17 cellular contexts compared by ENCODE assay signal in genomic region chr2:98832172-98832571, GRCh38.
DNase-seq lines count a peak whose midpoint lies in the region; ATAC-seq and TF ChIP-seq lines count a peak whose summit lies in the region.
"Had no signal": no experiment of that assay in that cellular context is flagged by ENCODE, and none has a peak within 500 bp of the region (broad histone marks: within the 10 kb centered on the region; RNA-seq: fewer than 3 reads in every experiment).

No MANE protein-coding gene starts in this region.

- H3K4me2 ChIP-seq in parathyroid adenoma (ENCODE audit: low read length), result no peak overlapping the region
- H3K4me2 ChIP-seq: GM23338 had no signal

- no peaks in the 10 kb centered on the region for H3K27me3 ChIP-seq in CD8-positive, alpha-beta T cell (ENCODE audit: insufficient read depth, low read length)
- H3K27me3 ChIP-seq in parathyroid adenoma (ENCODE audit: control insufficient read depth, insufficient read depth, low read length), result no peaks in the 10 kb centered on the region
- no peaks in the 10 kb centered on the region for H3K27me3 ChIP-seq in transverse colon
- H3K27me3 ChIP-seq: BE2C had no signal

- ATAC-seq in CD8-positive, alpha-beta T cell, result no peak
- ATAC-seq: GM23338, PC-3 had no signal

- intact Hi-C loops in CD8-positive, alpha-beta T cell (cut with DNase I, micrococcal nuclease), result loop anchor here in 1 of 2 experiments (10.0 kb wide), 1 partner anchor 233 kb away; no protein-coding TSS in a partner anchor
- intact Hi-C loops in transverse colon (cut with DNase I; ENCODE audit: low total_unique reads), result no loop called here

- in situ Hi-C loops in transverse colon (cut with MboI; ENCODE audit: low pct_ligation_motif_present in 1 of 4, low pct_unique_long_range_greater_than_20kb in 1 of 4, low sequenced_read_pairs in 3 of 4), result loop anchor here (10.0 to 25.0 kb wide), 2 partner anchors 187 to 420 kb away; no protein-coding TSS in a partner anchor

- DNase-seq in CD8-positive, alpha-beta T cell, result no peak
- DNase-seq in immature natural killer cell (no peak), DMS79 treated with DMSO at 0.1 percent for 48 hours (lab: John Stamatoyannopoulos, UW) (no peak), transverse colon (no peak), SKM-1 treated with dmso at 0.1 percent for 144 hours (lab: John Stamatoyannopoulos, UW; ENCODE audit: unreplicated experiment) (no peak), CD1c-positive myeloid dendritic cell (ENCODE audit: extremely low spot score) (no peak)
- DNase-seq: BE2C, GF-D8, KBM-7, NCI-H1436 treated with DMSO at 0.1 percent for 48 hours, NCI-H2081 treated with DMSO at 0.1 percent for 48 hours, NCI-H510A, NCI-H774, PC-3 had no signal

- peak overlapping the region; percentile 66 for H3K27ac Mint-ChIP-seq in CD8-positive, alpha-beta T cell
- H3K27ac Mint-ChIP-seq in immature natural killer cell, result peak overlapping the region; percentile 24 to 71 (median 34)
- H3K27ac Mint-ChIP-seq: GM23338 had no signal

- H3K27me3 Mint-ChIP-seq in CD8-positive, alpha-beta T cell (ENCODE audit: low read depth), result no peaks in the 10 kb centered on the region
- H3K27me3 Mint-ChIP-seq in immature natural killer cell (ENCODE audit: low read depth in 3 of 3), result peaks cover 0 to 4% (median under 1%) of the 10 kb centered on the region in 3 donors

- H3K4me3 Mint-ChIP-seq in CD8-positive, alpha-beta T cell, result no peak overlapping the region
- peak overlapping the region in 1 of 5 donors; percentile 26 for H3K4me3 Mint-ChIP-seq in immature natural killer cell
- H3K4me3 Mint-ChIP-seq: GM23338 had no signal

- H3K9me3 ChIP-seq in CD8-positive, alpha-beta T cell (ENCODE audit: low read length), result no peaks in the 10 kb centered on the region
- H3K9me3 ChIP-seq in KOPT-K1 (ENCODE audit: insufficient read depth, low read length, poor library complexity, severe bottlenecking), result no peaks in the 10 kb centered on the region
- no peaks in the 10 kb centered on the region for H3K9me3 ChIP-seq in parathyroid adenoma (ENCODE audit: control insufficient read depth, low read length)
- H3K9me3 ChIP-seq in transverse colon, result no peaks in the 10 kb centered on the region
- H3K9me3 ChIP-seq: BE2C had no signal

- POLR2A ChIA-PET in CD8-positive, alpha-beta T cell (lab: Charles Lee), result interaction anchor here (0.8 to 1.2 kb wide), 5 partner anchors 9 to 199 kb away, joined by 3 read pairs; no protein-coding TSS in a partner anchor

- TF ChIP-seq POLR2A in transverse colon (IDR thresholded peaks at IDR 0.05), result no peak

- TF ChIP-seq CTCF in CD8-positive, alpha-beta T cell (IDR thresholded peaks at IDR 0.05), result no peak
- TF ChIP-seq CTCF in parathyroid adenoma (IDR thresholded peaks at IDR 0.05), result no peak
- TF ChIP-seq CTCF in transverse colon (IDR thresholded peaks at IDR 0.05), result no peak

- H3K36me3 ChIP-seq in CD8-positive, alpha-beta T cell (ENCODE audit: insufficient read depth, low read length), result no peaks in the 10 kb centered on the region
- H3K36me3 ChIP-seq in KOPT-K1 (ENCODE audit: insufficient read depth, low read length) (no peaks in the 10 kb centered on the region), parathyroid adenoma (ENCODE audit: control insufficient read depth, insufficient read depth, low read length) (no peaks in the 10 kb centered on the region), transverse colon (no peaks in the 10 kb centered on the region)
- H3K36me3 ChIP-seq: BE2C had no signal

- no peak overlapping the region for H3K4me3 ChIP-seq in CD8-positive, alpha-beta T cell (ENCODE audit: low read depth, low read length)
- H3K4me3 ChIP-seq in parathyroid adenoma (ENCODE audit: low read depth, low read length) (no peak overlapping the region), transverse colon (no peak overlapping the region)
- H3K4me3 ChIP-seq: GM23338 had no signal

- H3K27ac ChIP-seq in CD8-positive, alpha-beta T cell (ENCODE audit: low read depth, low read length), result no peak overlapping the region
- peak overlapping the region; percentile 89 for H3K27ac ChIP-seq in KOPT-K1 (ENCODE audit: low read depth, low read length, poor library complexity, severe bottlenecking)
- H3K27ac ChIP-seq in parathyroid adenoma, result peak overlapping the region; percentile 75
- no peak overlapping the region for H3K27ac ChIP-seq in transverse colon

- H3K4me1 Mint-ChIP-seq in CD8-positive, alpha-beta T cell (ENCODE audit: low read depth), result peaks cover 68% of the 10 kb centered on the region
- H3K4me1 Mint-ChIP-seq in immature natural killer cell, result peaks cover 62 to 69% of the 10 kb centered on the region in 2 donors
- H3K4me1 Mint-ChIP-seq: GM23338 had no signal

- H2AFZ ChIP-seq in parathyroid adenoma, result no peak overlapping the region
- H2AFZ ChIP-seq: GM23338 had no signal

- H3K9me3 Mint-ChIP-seq in CD8-positive, alpha-beta T cell, result no peaks in the 10 kb centered on the region
- peaks cover 0 to 2% (median 0%) of the 10 kb centered on the region in 6 donors for H3K9me3 Mint-ChIP-seq in immature natural killer cell
- H3K9me3 Mint-ChIP-seq: GM23338 had no signal

- H3K4me1 ChIP-seq in CD8-positive, alpha-beta T cell (ENCODE audit: insufficient read depth, low read length), result peaks cover 51% of the 10 kb centered on the region
- H3K4me1 ChIP-seq in parathyroid adenoma (peaks cover 20% of the 10 kb centered on the region), transverse colon (peaks cover 0 to 7% (median 0%) of the 10 kb centered on the region in 4 donors)
- H3K4me1 ChIP-seq: BE2C had no signal

- 91 to 100% methylated on average over 1 to 6 of the region's 7 CpGs for WGBS in transverse colon (ENCODE audit: low coverage in 1 of 2), 2 donors

- CTCF ChIA-PET in CD8-positive, alpha-beta T cell (lab: Charles Lee), result interaction anchor here (1.0 kb wide), 1 partner anchor 197 kb away, joined by 3 read pairs; no protein-coding TSS in a partner anchor

- H3K79me2 ChIP-seq in parathyroid adenoma, result peaks cover 3% of the 10 kb centered on the region

- no peaks in the 10 kb centered on the region for H3K36me3 Mint-ChIP-seq in CD8-positive, alpha-beta T cell
- H3K36me3 Mint-ChIP-seq in immature natural killer cell, result no peaks in the 10 kb centered on the region

- H3K9ac ChIP-seq in parathyroid adenoma, result no peak overlapping the region

- no peak for TF ChIP-seq EP300 in transverse colon (IDR thresholded peaks at IDR 0.05; ENCODE audit: low read depth)

Comparison
In these comparisons a context has a peak if more than half of its experiments do, and no peak if none do; other contexts are left out.
1. H3K27ac ChIP-seq: peak in KOPT-K1 (single experiment) and parathyroid adenoma (single experiment); none in CD8-positive, alpha-beta T cell (single experiment) and transverse colon (0 of 4).